13 cellular contexts compared by ENCODE assay signal in the genomic region with DNA sequence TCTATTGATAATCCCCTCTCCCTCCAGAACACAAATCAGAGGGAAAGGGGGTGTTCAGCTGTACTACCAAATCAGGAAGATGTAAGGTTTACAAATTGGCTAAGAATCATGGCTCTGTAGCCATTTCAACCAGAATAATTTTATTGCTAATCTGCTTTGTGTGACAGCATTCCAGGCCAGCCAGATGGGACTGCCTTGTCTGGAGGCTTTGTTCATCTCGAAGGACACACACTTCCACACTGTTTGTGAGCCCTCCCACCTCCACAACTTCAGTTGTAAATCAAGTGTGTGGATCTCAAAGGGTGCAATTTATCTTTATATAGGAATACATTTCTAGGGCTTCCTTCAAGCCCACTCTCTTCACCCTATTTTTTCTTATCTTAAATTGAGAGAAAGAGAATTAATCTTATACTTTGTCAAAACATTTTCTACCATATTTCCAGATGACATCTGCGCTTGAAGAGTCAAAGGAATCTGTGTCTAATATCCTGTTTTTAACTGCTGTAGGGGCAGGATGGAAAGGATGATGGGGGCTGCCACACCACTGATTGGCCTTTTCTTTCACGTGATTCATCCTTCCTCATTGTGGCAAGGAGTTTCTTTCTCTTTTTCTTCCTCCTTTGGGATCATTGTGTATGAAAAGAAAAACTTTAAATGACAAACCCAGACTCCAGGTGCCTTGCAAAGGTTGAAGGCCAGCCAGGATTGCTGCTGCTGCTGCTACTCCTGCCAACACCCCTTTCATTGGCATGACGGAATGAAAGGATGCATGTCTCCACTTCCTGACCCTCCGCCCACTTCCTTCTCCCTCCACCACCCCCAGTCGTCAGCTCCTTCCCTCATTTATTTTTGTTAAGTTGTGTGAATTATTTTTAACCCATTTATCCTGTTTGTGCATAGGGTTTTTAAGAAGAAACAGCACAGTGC. TPM values are rescaled to one million over a fixed set of nuclear protein-coding genes. Genes with fewer than 3 reads are reported as not detected.
A peak's percentile ranks its signal among the peaks of the same experiment; 100 is the strongest.
DNase-seq lines count a peak whose midpoint lies in the region; ATAC-seq and TF ChIP-seq lines count a peak whose summit lies in the region.
"Had no signal": no experiment of that assay in that cellular context is flagged by ENCODE, and none has a peak within 500 bp of the region (broad histone marks: within the 10 kb centered on the region; RNA-seq: fewer than 3 reads in every experiment).

No MANE protein-coding gene starts in this region.

- POLR2A ChIA-PET in Panc1 (lab: Charles Lee): no interaction called here

- no peaks in the 10 kb centered on the region for H3K9me3 ChIP-seq in Panc1 (ENCODE audit: control insufficient read depth, insufficient read depth, low read depth, low read length)
- H3K9me3 ChIP-seq in prostate gland: no peaks in the 10 kb centered on the region

- H3K9me3 Mint-ChIP-seq in activated CD4-positive, alpha-beta T cell treated with anti-CD3 and anti-CD28 coated beads, Interleukin-2, amount 10 ng/mL, durations not matched to agents 24 days and 14 days: no peaks in the 10 kb centered on the region

- H3K4me3 Mint-ChIP-seq in activated CD4-positive, alpha-beta T cell treated with anti-CD3 and anti-CD28 coated beads, Interleukin-2, amount 10 ng/mL, durations not matched to agents 24 days and 14 days: peak overlapping the region; percentile 18

- no peak overlapping the region for H3K4me3 ChIP-seq in Panc1 (ENCODE audit: low read depth in 2 of 2, low read length in 2 of 2)
- peak overlapping the region in 1 of 7 experiments; percentile 16 for H3K4me3 ChIP-seq in skin epidermis
- H3K4me3 ChIP-seq in prostate gland: no peak overlapping the region

- TF ChIP-seq POLR2A in prostate gland (IDR thresholded peaks at IDR 0.05): no peak

- no peaks in the 10 kb centered on the region for H3K27me3 Mint-ChIP-seq in activated CD4-positive, alpha-beta T cell treated with anti-CD3 and anti-CD28 coated beads, Interleukin-2, amount 10 ng/mL, durations not matched to agents 24 days and 14 days

- no peak for TF ChIP-seq CTCF in Panc1 (IDR thresholded peaks at IDR 0.05)
- no peak for TF ChIP-seq CTCF in prostate gland (IDR thresholded peaks at IDR 0.05)

- no peaks in the 10 kb centered on the region for H3K27me3 ChIP-seq in Panc1 (ENCODE audit: control insufficient read depth, insufficient read depth, low read length)
- no peaks in the 10 kb centered on the region for H3K27me3 ChIP-seq in prostate gland (replicated peaks; ENCODE audit: insufficient read depth)

- WGBS in prostate gland: 33% methylated on average over 6 of the region's 6 CpGs

- TSS peak; percentile 62 for BruUV-seq in Panc1 (replicated peaks; lab: Mats Ljungman, UMichigan)

- intact Hi-C loops in activated CD4-positive, alpha-beta T cell treated with anti-CD3 and anti-CD28 coated beads, Interleukin-2, amount 10 ng/mL, durations not matched to agents 24 days and 14 days (cut with micrococcal nuclease): no loop called here
- intact Hi-C loops in Panc1 (cut with micrococcal nuclease; ENCODE audit: unreplicated experiment): no loop called here
- intact Hi-C loops in prostate gland (cut with DNase I): no loop called here

- CTCF ChIA-PET in Panc1 (lab: Charles Lee): no interaction called here

- H3K27ac Mint-ChIP-seq in activated CD4-positive, alpha-beta T cell treated with anti-CD3 and anti-CD28 coated beads, Interleukin-2, amount 10 ng/mL, durations not matched to agents 24 days and 14 days: peak overlapping the region; percentile 31

- H3K36me3 ChIP-seq in Panc1 (ENCODE audit: control insufficient read depth, insufficient read depth, low read length): no peaks in the 10 kb centered on the region
- no peaks in the 10 kb centered on the region for H3K36me3 ChIP-seq in prostate gland

- H3K27ac ChIP-seq in Panc1 (ENCODE audit: low read length) (no peak overlapping the region), skin epidermis (peak overlapping the region in 12 of 21 experiments; percentile 13 to 74 (median 53)), prostate gland (peak overlapping the region in 1 of 2 donors; percentile 27)

- peaks cover 5% of the 10 kb centered on the region for H3K4me1 Mint-ChIP-seq in activated CD4-positive, alpha-beta T cell treated with anti-CD3 and anti-CD28 coated beads, Interleukin-2, amount 10 ng/mL, durations not matched to agents 24 days and 14 days

- H3K4me1 ChIP-seq in Panc1 (ENCODE audit: control insufficient read depth, insufficient read depth, low read length): no peaks in the 10 kb centered on the region
- H3K4me1 ChIP-seq in prostate gland (replicated peaks): no peaks in the 10 kb centered on the region

- peaks cover 11% of the 10 kb centered on the region for H3K36me3 Mint-ChIP-seq in activated CD4-positive, alpha-beta T cell treated with anti-CD3 and anti-CD28 coated beads, Interleukin-2, amount 10 ng/mL, durations not matched to agents 24 days and 14 days (ENCODE audit: low read depth)

- in situ Hi-C loops in Panc1 (cut with HindIII; ENCODE audit: low pct_unique_long_range_greater_than_20kb, low sequenced_read_pairs): no loop called here

- ATAC-seq in Panc1 (no peak), HG02884 (IDR thresholded peaks at IDR 0.05; ENCODE audit: unreplicated experiment) (no peak)

- DNase-seq in activated CD4-positive, alpha-beta T cell treated with anti-CD3 and anti-CD28 coated beads, Interleukin-2, amount 10 ng/mL, durations not matched to agents 24 days and 14 days: no peak
- no peak for DNase-seq in activated CD4-positive, alpha-beta T cell treated with anti-CD3 and anti-CD28 coated beads, Interleukin-2, amount 50 U/mL, for 1 hour
- DNase-seq in Panc1 (ENCODE audit: low read depth, low spot score): no peak
- peak; percentile 5 for DNase-seq in germinal center (ENCODE audit: low spot score)
- DNase-seq in prostate gland (ENCODE audit: low spot score): no peak
- DNase-seq in SW 1271 (lab: John Stamatoyannopoulos, UW): no peak
- DNase-seq: activated CD8-positive, alpha-beta memory T cell treated with anti-CD3 and anti-CD28 coated beads for 24 hours; mesenchymal stem cell; OCI-M1 had no signal

RNA-seq across cellular contexts. Expression of a gene that starts 6.7 kb away (rescaled TPM):
- total RNA-seq in activated CD4-positive, alpha-beta T cell treated with anti-CD3 and anti-CD28 coated beads, Interleukin-2, amount 10 ng/mL, durations not matched to agents 24 days and 14 days: not detected in 2 replicates
- total RNA-seq in Panc1 (2021; ENCODE audit: unreplicated experiment): not detected
- not detected for polyA plus RNA-seq in Panc1 (2012; ENCODE audit: insufficient read length)
- total RNA-seq in prostate gland: not detected
- total RNA-seq: H4 had no signal
- polyA plus RNA-seq: AG04450 had no signal
